In the genomic region with DNA sequence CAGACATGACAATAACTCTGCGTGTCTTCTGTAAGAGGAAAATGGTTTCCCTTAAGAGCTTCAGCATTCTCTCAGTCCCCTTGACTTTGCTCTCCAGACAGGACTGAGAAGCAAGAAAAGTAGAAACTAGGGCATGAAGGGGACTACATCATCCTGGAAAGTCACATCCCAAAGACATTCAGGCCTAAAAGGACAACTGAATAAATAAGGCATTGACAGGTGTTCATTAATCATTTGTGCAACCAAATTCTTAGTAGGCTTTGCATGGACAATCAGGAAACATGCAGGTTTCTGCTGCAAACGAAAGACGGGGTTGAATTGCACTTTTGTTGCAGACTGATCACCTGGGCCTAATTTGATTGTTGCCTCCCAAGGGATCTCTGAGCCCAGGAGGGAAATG, we compare ENCODE assay signal across 13 cellular contexts. TPM values are rescaled to one million over a fixed set of nuclear protein-coding genes. Genes with fewer than 3 reads are reported as not detected.
DNase-seq lines count a peak whose midpoint lies in the region; ATAC-seq, FAIRE-seq and TF ChIP-seq lines count a peak whose summit lies in the region.
"Had no signal": no experiment of that assay in that cellular context is flagged by ENCODE, and none has a peak within 500 bp of the region (broad histone marks: within the 10 kb centered on the region; RNA-seq: fewer than 3 reads in every experiment).

No MANE protein-coding gene starts in this region.

- no peaks in the 10 kb centered on the region for H3K9me3 Mint-ChIP-seq in activated CD4-positive, alpha-beta T cell treated with anti-CD3 and anti-CD28 coated beads, Interleukin-2, amount 10 ng/mL, durations not matched to agents 7 days and 5 days
- H3K9me3 Mint-ChIP-seq in astrocyte (ENCODE audit: unreplicated experiment): no peaks in the 10 kb centered on the region
- H3K9me3 Mint-ChIP-seq in nephron progenitor cell: peaks cover 3% of the 10 kb centered on the region

- no peak overlapping the region for H3K4me2 ChIP-seq in astrocyte (ENCODE audit: low read length)

- H3K36me3 ChIP-seq in astrocyte (ENCODE audit: insufficient read depth, low read length): no peaks in the 10 kb centered on the region
- H3K36me3 ChIP-seq: gastrocnemius medialis, SJCRH30, vagina had no signal

- peaks cover 33% of the 10 kb centered on the region for H3K27me3 ChIP-seq in astrocyte (ENCODE audit: insufficient read depth, low read length)
- H3K27me3 ChIP-seq: SJCRH30 had no signal

- TF ChIP-seq CTCF in astrocyte (IDR thresholded peaks at IDR 0.05; ENCODE audit: insufficient read depth, low read depth, low read length) (no peak), nephron progenitor cell (IDR thresholded peaks at IDR 0.05) (no peak)

- H3K79me2 ChIP-seq in astrocyte (ENCODE audit: insufficient read depth, low read length): no peaks in the 10 kb centered on the region

- H2AFZ ChIP-seq in astrocyte (ENCODE audit: low read depth, low read length): no peak overlapping the region

- H3K4me1 ChIP-seq in astrocyte (ENCODE audit: insufficient read depth, low read length): peaks cover 5% of the 10 kb centered on the region
- H3K4me1 ChIP-seq: gastrocnemius medialis had no signal

- FAIRE-seq in astrocyte (lab: Jason Lieb, UNC): no peak
- FAIRE-seq: bronchial epithelial cell had no signal

- POLR2A ChIA-PET in activated CD4-positive, alpha-beta T cell treated with anti-CD3 and anti-CD28 coated beads, Interleukin-2, amount 10 ng/mL, durations not matched to agents 7 days and 5 days (lab: Charles Lee): no interaction called here

- no peak for DNase-seq in activated CD4-positive, alpha-beta T cell treated with anti-CD3 and anti-CD28 coated beads, Interleukin-2, amount 10 ng/mL, durations not matched to agents 7 days and 5 days
- no peak for DNase-seq in activated CD4-positive, alpha-beta T cell treated with anti-CD3 and anti-CD28 coated beads, Interleukin-2, amount 50 U/mL, for 48 hours
- DNase-seq in astrocyte (ENCODE audit: low read depth): no peak
- DNase-seq in nephron progenitor cell: no peak
- DNase-seq in MV-4-11 (lab: John Stamatoyannopoulos, UW): no peak
- no peak for DNase-seq in NCI-H82 (lab: John Stamatoyannopoulos, UW)
- DNase-seq: gastrocnemius medialis, NCI-H2029 treated with DMSO at 0.1 percent for 48 hours had no signal

- H3K27me3 Mint-ChIP-seq in activated CD4-positive, alpha-beta T cell treated with anti-CD3 and anti-CD28 coated beads, Interleukin-2, amount 10 ng/mL, durations not matched to agents 7 days and 5 days: peaks cover 43% of the 10 kb centered on the region
- H3K27me3 Mint-ChIP-seq in astrocyte (ENCODE audit: low read depth, unreplicated experiment): peaks cover 68% of the 10 kb centered on the region
- peaks cover 72% of the 10 kb centered on the region for H3K27me3 Mint-ChIP-seq in nephron progenitor cell (ENCODE audit: low read depth, poor library complexity)

- H3K4me3 Mint-ChIP-seq in activated CD4-positive, alpha-beta T cell treated with anti-CD3 and anti-CD28 coated beads, Interleukin-2, amount 10 ng/mL, durations not matched to agents 7 days and 5 days: peak overlapping the region; percentile 75
- H3K4me3 Mint-ChIP-seq in astrocyte (ENCODE audit: unreplicated experiment) (peak overlapping the region; percentile 79), nephron progenitor cell (peak overlapping the region; percentile 78)

- H3K36me3 Mint-ChIP-seq in activated CD4-positive, alpha-beta T cell treated with anti-CD3 and anti-CD28 coated beads, Interleukin-2, amount 10 ng/mL, durations not matched to agents 7 days and 5 days (ENCODE audit: low read depth): peaks cover 4% of the 10 kb centered on the region
- H3K36me3 Mint-ChIP-seq in astrocyte (ENCODE audit: low read depth, unreplicated experiment) (peaks cover 2% of the 10 kb centered on the region), nephron progenitor cell (ENCODE audit: low read depth) (no peaks in the 10 kb centered on the region)

- H3K27ac ChIP-seq in astrocyte (ENCODE audit: low read depth, low read length): no peak overlapping the region
- H3K27ac ChIP-seq: gastrocnemius medialis, SJCRH30, vagina had no signal

- H3K9ac ChIP-seq in astrocyte (ENCODE audit: low read length): no peak overlapping the region

- CTCF ChIA-PET in activated CD4-positive, alpha-beta T cell treated with anti-CD3 and anti-CD28 coated beads, Interleukin-2, amount 10 ng/mL, durations not matched to agents 7 days and 5 days (lab: Charles Lee): interaction anchor here (1.6 kb wide), 1 partner anchor 71 kb away, joined by 4 read pairs; no protein-coding TSS in a partner anchor

- H3K4me3 ChIP-seq in astrocyte (ENCODE audit: insufficient read depth, low read depth, low read length): no peak overlapping the region
- H3K4me3 ChIP-seq: SJCRH30 had no signal

- no peaks in the 10 kb centered on the region for H3K9me3 ChIP-seq in astrocyte (ENCODE audit: insufficient read depth, low read depth, low read length)
- H3K9me3 ChIP-seq: gastrocnemius medialis, SJCRH30, vagina had no signal

- H4K20me1 ChIP-seq in astrocyte (ENCODE audit: insufficient read depth, low read length): no peaks in the 10 kb centered on the region

- ATAC-seq in GM21619 (IDR thresholded peaks at IDR 0.05; ENCODE audit: unreplicated experiment): peak; percentile 0
- ATAC-seq in HG03520 (IDR thresholded peaks at IDR 0.05; ENCODE audit: unreplicated experiment): no peak
- ATAC-seq: gastrocnemius medialis had no signal

- H3K27ac Mint-ChIP-seq in activated CD4-positive, alpha-beta T cell treated with anti-CD3 and anti-CD28 coated beads, Interleukin-2, amount 10 ng/mL, durations not matched to agents 7 days and 5 days: no peak overlapping the region
- H3K27ac Mint-ChIP-seq in astrocyte (ENCODE audit: unreplicated experiment) (no peak overlapping the region), nephron progenitor cell (no peak overlapping the region)

- H3K4me1 Mint-ChIP-seq in activated CD4-positive, alpha-beta T cell treated with anti-CD3 and anti-CD28 coated beads, Interleukin-2, amount 10 ng/mL, durations not matched to agents 7 days and 5 days: peaks cover 24% of the 10 kb centered on the region
- H3K4me1 Mint-ChIP-seq in astrocyte (ENCODE audit: low read depth, unreplicated experiment) (peaks cover 6% of the 10 kb centered on the region), nephron progenitor cell (peaks cover 50% of the 10 kb centered on the region)

RNA-seq across cellular contexts. Expression of gene SGPP2, which starts 1.2 kb away (rescaled TPM):
- total RNA-seq in activated CD4-positive, alpha-beta T cell treated with anti-CD3 and anti-CD28 coated beads, Interleukin-2, amount 10 ng/mL, durations not matched to agents 7 days and 5 days: under 1 TPM; 0.55 to 0.67 TPM
- 0.19 and 0.20 TPM in 2 replicates for total RNA-seq in astrocyte
- total RNA-seq: SJCRH30 had no signal
